8 cellular contexts compared by ENCODE assay signal in the genomic region with DNA sequence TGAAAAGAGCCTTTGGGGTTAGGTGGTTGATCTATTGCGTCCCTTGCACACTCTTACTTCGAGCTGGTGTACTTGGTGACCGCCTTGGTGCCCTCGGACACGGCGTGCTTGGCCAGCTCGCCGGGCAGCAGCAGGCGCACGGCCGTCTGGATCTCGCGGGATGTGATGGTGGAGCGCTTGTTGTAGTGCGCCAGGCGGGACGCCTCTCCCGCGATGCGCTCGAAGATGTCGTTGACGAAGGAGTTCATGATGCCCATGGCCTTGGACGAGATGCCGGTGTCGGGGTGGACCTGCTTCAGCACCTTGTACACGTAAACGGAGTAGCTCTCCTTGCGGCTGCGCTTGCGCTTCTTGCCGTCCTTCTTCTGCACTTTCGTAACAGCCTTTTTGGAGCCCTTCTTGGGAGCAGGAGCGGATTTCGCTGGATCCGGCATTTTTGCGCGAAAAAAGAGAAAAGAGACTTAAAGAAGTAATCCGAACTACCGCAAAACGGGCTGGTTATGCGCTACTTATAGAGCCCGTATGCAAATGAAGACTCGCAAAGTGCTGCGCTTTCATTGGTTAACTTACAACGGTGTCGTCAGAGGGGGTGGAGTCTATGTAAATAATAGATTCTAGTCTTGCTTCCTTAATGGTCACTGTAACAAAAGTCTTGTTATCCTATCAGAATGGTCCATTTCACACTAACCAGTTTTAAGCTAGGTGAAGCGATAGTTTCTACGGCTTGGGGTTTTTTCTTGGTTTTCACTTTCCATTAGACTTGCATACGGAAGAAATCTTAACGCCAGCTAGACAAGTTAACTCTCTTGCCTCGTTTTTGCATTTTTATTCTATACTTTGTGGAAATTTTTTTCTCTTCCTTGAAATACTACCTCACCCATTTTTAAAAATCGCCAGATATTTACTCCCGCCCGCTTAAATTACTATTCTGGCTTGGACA. TPM values are rescaled to one million over a fixed set of nuclear protein-coding genes. Genes with fewer than 3 reads are reported as not detected.
DNase-seq lines count a peak whose midpoint lies in the region; ATAC-seq and TF ChIP-seq lines count a peak whose summit lies in the region.
"Not testable (repeated sequence)": the region's sequence is repeated elsewhere in the genome, so short reads cannot be mapped to it uniquely, and the experiment has no call there.

No MANE protein-coding gene starts in this region.

- peak overlapping the region; percentile 95 for H3K4me3 Mint-ChIP-seq in activated B cell treated with CpG ODN at 0.5 μM for 24 hours

- intact Hi-C loops in activated B cell treated with CpG ODN at 0.5 μM for 24 hours (cut with micrococcal nuclease): not testable (repeated sequence)

- not testable (repeated sequence) for H3K9me3 Mint-ChIP-seq in activated B cell treated with CpG ODN at 0.5 μM for 24 hours

- CTCF ChIA-PET in activated B cell treated with CpG ODN at 0.5 μM for 24 hours (lab: Charles Lee): not testable (repeated sequence)

- peak; percentile 65 for TF ChIP-seq POLR2A in GM18951 (IDR thresholded peaks at IDR 0.05; ENCODE audit: extremely low read depth, insufficient read depth, insufficient read length)

- POLR2A ChIA-PET in activated B cell treated with CpG ODN at 0.5 μM for 24 hours (lab: Charles Lee): interaction anchor here (0.7 to 3.0 kb wide), 4 partner anchors 31 to 74 kb away, joined by 3 to 75 read pairs (median 4); a partner anchor contains a TSS

- TF ChIP-seq CTCF in activated B cell treated with CpG ODN at 0.5 μM for 24 hours (IDR thresholded peaks at IDR 0.05): not testable (repeated sequence)

- peak; percentile 50 for DNase-seq in AG08396 (ENCODE audit: low spot score)
- DNase-seq in NCI-H226: peak; percentile 75
- DNase-seq in activated B cell treated with CpG ODN at 0.5 μM for 24 hours: peak; percentile 66
- DNase-seq in central memory CD4-positive, alpha-beta T cell: peak; percentile 91
- DNase-seq in islet precursor cell: peak; percentile 89
- DNase-seq in stimulated activated CD4-positive, alpha-beta T cell treated with anti-CD3 and anti-CD28 coated beads, Interleukin-12 subunit alpha, Interleukin-12 subunit beta, amount 100 ng/mL, for 24 hours (ENCODE audit: low read depth in 2 of 2): peak; percentile 67 to 69

- H3K27me3 Mint-ChIP-seq in activated B cell treated with CpG ODN at 0.5 μM for 24 hours: not testable (repeated sequence)

- H3K4me1 Mint-ChIP-seq in activated B cell treated with CpG ODN at 0.5 μM for 24 hours: peaks cover 15% of the 10 kb centered on the region

- peak; percentile 83 for ATAC-seq in HG03196 (IDR thresholded peaks at IDR 0.05; ENCODE audit: unreplicated experiment)
- ATAC-seq in activated B cell treated with CpG ODN at 0.5 μM for 24 hours (ENCODE audit: low read depth): peak; percentile 85

- in situ Hi-C loops in GM18951 (cut with MboI; ENCODE audit: low sequenced_read_pairs, unreplicated experiment): not testable (repeated sequence)

- peak overlapping the region; percentile 98 for H3K27ac Mint-ChIP-seq in activated B cell treated with CpG ODN at 0.5 μM for 24 hours

- not testable (repeated sequence) for H3K36me3 Mint-ChIP-seq in activated B cell treated with CpG ODN at 0.5 μM for 24 hours (ENCODE audit: low read depth)

RNA-seq across cellular contexts. Expression of a gene that starts 29.7 kb away (rescaled TPM):
- total RNA-seq in activated B cell treated with CpG ODN at 0.5 μM for 24 hours: not detected in 2 replicates

Comparison
In these comparisons a context has a peak if more than half of its experiments do, and no peak if none do; other contexts are left out.
1. Peak in every context shown above with its lines: DNase-seq and ATAC-seq.